1 cellular context compared by ENCODE assay signal in the genomic region with DNA sequence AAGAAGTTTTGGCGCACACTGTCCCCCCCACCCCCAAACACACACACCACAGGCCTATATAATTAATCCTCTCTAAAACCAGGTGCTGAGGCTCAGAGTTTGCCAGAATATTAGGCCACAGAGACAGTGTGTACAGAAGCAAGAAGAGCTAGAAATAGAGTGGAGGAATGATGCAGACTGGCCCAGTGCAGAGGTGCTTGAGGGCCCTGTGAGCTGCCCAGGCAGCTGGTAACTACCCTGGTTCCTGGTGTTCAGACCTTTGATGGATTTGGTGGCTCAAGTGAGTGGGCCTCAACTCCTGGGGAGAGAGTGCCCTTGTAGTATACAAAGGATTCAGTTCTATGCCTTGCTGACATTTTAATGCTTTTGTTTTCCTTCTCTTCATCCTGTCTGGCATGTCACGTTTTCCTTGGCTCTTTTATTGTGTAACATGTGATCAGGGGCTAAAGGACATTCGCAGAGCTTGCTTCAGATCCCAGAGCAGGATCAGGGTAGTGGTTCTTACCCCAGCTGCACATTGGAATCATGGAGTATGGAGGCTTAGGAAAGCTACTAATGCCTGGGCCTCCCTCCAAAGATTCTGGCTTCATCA.
TF ChIP-seq lines count a peak whose summit lies in the region.

No MANE protein-coding gene starts in this region.

TF ChIP-seq in HepG2, 621 proteins besides CTCF, POLR2A, EP300 and RAD21:
- TF ChIP-seq CEBPB (IDR thresholded peaks at IDR 0.05; ENCODE audit: borderline replicate concordance, low read depth, low read length) (peak; percentile 24; the same call in 1 of the 2 replicates), ZNF589 (CRISPR knock-in tag; conservative IDR thresholded peaks at IDR 0.05) (no peak)
- TF ChIP-seq, protein P1, sequence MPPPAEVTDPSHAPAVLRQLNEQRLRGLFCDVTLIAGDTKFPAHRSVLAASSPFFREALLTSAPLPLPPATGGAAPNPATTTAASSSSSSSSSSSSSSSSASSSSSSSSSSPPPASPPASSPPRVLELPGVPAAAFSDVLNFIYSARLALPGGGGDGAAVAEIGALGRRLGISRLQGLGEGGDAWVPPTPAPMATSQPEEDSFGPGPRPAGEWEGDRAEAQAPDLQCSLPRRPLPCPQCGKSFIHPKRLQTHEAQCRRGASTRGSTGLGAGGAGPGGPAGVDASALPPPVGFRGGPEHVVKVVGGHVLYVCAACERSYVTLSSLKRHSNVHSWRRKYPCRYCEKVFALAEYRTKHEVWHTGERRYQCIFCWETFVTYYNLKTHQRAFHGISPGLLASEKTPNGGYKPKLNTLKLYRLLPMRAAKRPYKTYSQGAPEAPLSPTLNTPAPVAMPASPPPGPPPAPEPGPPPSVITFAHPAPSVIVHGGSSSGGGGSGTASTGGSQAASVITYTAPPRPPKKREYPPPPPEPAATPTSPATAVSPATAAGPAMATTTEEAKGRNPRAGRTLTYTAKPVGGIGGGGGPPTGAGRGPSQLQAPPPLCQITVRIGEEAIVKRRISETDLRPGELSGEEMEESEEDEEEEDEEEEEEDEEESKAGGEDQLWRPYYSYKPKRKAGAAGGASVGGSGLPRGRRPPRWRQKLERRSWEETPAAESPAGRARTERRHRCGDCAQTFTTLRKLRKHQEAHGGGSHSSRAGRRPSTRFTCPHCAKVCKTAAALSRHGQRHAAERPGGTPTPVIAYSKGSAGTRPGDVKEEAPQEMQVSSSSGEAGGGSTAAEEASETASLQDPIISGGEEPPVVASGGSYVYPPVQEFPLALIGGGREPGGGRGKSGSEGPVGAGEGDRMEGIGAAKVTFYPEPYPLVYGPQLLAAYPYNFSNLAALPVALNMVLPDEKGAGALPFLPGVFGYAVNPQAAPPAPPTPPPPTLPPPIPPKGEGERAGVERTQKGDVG (CRISPR knock-in tag; IDR thresholded peaks at IDR 0.05; ENCODE audit: borderline replicate concordance) = no peak
